ENCODE assay signal across 39 cellular contexts in genomic region chr3:127235706-127236105, GRCh38. TPM values are rescaled to one million over a fixed set of nuclear protein-coding genes. Genes with fewer than 3 reads are reported as not detected.
"Had no signal": no experiment of that assay in that cellular context is flagged by ENCODE, and none has a peak within 500 bp of the region (broad histone marks: within the 10 kb centered on the region; RNA-seq: fewer than 3 reads in every experiment).

No MANE protein-coding gene starts in this region.

- DNase-seq: activated effector memory CD4-positive, alpha-beta T cell treated with anti-CD3 and anti-CD28 coated beads, Interleukin-2, amount 50 U/mL, for 16 hours; activated effector memory CD4-positive, alpha-beta T cell treated with Interleukin-2 at 50 U/mL for 16 hours; activated gamma-delta T cell; activated gamma-delta T cell treated with Interleukin-2 at 50 U/mL for 16 hours; activated naive CD4-positive, alpha-beta T cell; activated naive CD4-positive, alpha-beta T cell treated with anti-CD3 and anti-CD28 coated beads for 36 hours; activated naive CD4-positive, alpha-beta T cell treated with anti-CD3 and anti-CD28 coated beads, Interleukin-2, amount 10 ng/mL, durations not matched to agents 7 days and 5 days; activated naive CD4-positive, alpha-beta T cell treated with anti-CD3 and anti-CD28 coated beads, Interleukin-2, amount 50 U/mL, for 16 hours; activated naive CD4-positive, alpha-beta T cell treated with Interleukin-2 at 50 U/mL for 16 hours; activated naive CD8-positive, alpha-beta T cell treated with anti-CD3 and anti-CD28 coated beads for 36 hours; activated naive CD8-positive, alpha-beta T cell treated with anti-CD3 and anti-CD28 coated beads, Interleukin-2, amount 10 ng/mL, durations not matched to agents 7 days and 5 days; activated naive CD8-positive, alpha-beta T cell treated with anti-CD3 and anti-CD28 coated beads, Interleukin-2, amount 50 U/mL, for 24 hours; activated T-cell treated with anti-CD3 and anti-CD28 coated beads, Interleukin-2, amount 50 U/mL, for 1 hour; activated T-cell treated with anti-CD3 and anti-CD28 coated beads, Interleukin-2, amount 50 U/mL, for 24 hours; activated T-cell treated with anti-CD3 and anti-CD28 coated beads, Interleukin-2, amount 50 U/mL, for 4 hours; activated T-cell treated with anti-CD3 and anti-CD28 coated beads, Interleukin-2, amount 50 U/mL, for 48 hours; activated T-cell treated with anti-CD3 and anti-CD28 coated beads, Interleukin-2, amount 50 U/mL, for 72 hours; adrenal gland; amniotic stem cell; amygdala; anterior cingulate cortex; aorta; body of pancreas; brain microvascular endothelial cell; caudate nucleus; central memory CD4-positive, alpha-beta T cell; cerebellar nuclear complex had no signal

- H3K4me3 ChIP-seq: adrenal gland, ascending aorta, body of pancreas, breast epithelium, cardiac muscle cell had no signal

- H3K4me1 ChIP-seq: adrenal gland, ascending aorta, body of pancreas, breast epithelium had no signal

- H3K36me3 ChIP-seq: adrenal gland, ascending aorta, brain microvascular endothelial cell, breast epithelium, cardiac muscle cell had no signal

- H3K27ac ChIP-seq: adrenal gland, ascending aorta, body of pancreas, brain microvascular endothelial cell, breast epithelium, cardiac muscle cell had no signal

- H3K27me3 ChIP-seq: ascending aorta, body of pancreas, brain microvascular endothelial cell, cardiac muscle cell had no signal

- H3K9me3 ChIP-seq: adrenal gland, ascending aorta, body of pancreas had no signal

RNA-seq across cellular contexts. Expression of gene PRR23E, which starts 42.8 kb away (rescaled TPM):
- total RNA-seq: activated naive CD4-positive, alpha-beta T cell treated with anti-CD3 and anti-CD28 coated beads for 36 hours; activated naive CD4-positive, alpha-beta T cell treated with anti-CD3 and anti-CD28 coated beads, Interleukin-2, amount 50 U/mL, for 72 hours; activated naive CD8-positive, alpha-beta T cell treated with anti-CD3 and anti-CD28 coated beads for 36 hours; activated naive CD8-positive, alpha-beta T cell treated with anti-CD3 and anti-CD28 coated beads, Interleukin-2, amount 10 ng/mL, durations not matched to agents 7 days and 5 days; activated T-cell treated with anti-CD3 and anti-CD28 coated beads, Interleukin-2, amount 50 U/mL, for 4 hours; activated T-cell treated with anti-CD3 and anti-CD28 coated beads, Interleukin-2, amount 50 U/mL, for 72 hours; activated T-helper 1 cell treated with anti-CD3 and anti-CD28 coated beads, Interleukin-12 subunit alpha, Interleukin-12 subunit beta, Interleukin-2, Interleukin-4 antibody, amounts not matched to agents 30 ng/mL and 10 ng/mL and 1 ng/mL, durations not matched to agents 14 hours and 24 hours and 36 hours; activated T-helper 17 cell treated with anti-CD3 and anti-CD28 coated beads, Interleukin-2, amount 50 U/mL, for 72 hours; activated T-helper 2 cell treated with anti-CD3 and anti-CD28 coated beads, Interferon-gamma antibody, Interleukin-2, Interleukin-4, amounts not matched to agents 10 μg/mL and 5 μg/mL and 100 μg/mL, durations not matched to agents 14 hours and 24 hours and 36 hours; adrenal gland; aorta; ascending aorta; astrocyte; body of pancreas; breast epithelium; bronchial epithelial cell; cardiac muscle cell; cardiac septum; cerebellum; chondrocyte had no signal

RNA-seq across cellular contexts. Expression of gene PRR20G, which starts 52.1 kb away (rescaled TPM):
- total RNA-seq: activated naive CD4-positive, alpha-beta T cell treated with anti-CD3 and anti-CD28 coated beads for 36 hours; activated naive CD4-positive, alpha-beta T cell treated with anti-CD3 and anti-CD28 coated beads, Interleukin-2, amount 50 U/mL, for 72 hours; activated naive CD8-positive, alpha-beta T cell treated with anti-CD3 and anti-CD28 coated beads for 36 hours; activated naive CD8-positive, alpha-beta T cell treated with anti-CD3 and anti-CD28 coated beads, Interleukin-2, amount 10 ng/mL, durations not matched to agents 7 days and 5 days; activated T-cell treated with anti-CD3 and anti-CD28 coated beads, Interleukin-2, amount 50 U/mL, for 4 hours; activated T-cell treated with anti-CD3 and anti-CD28 coated beads, Interleukin-2, amount 50 U/mL, for 72 hours; activated T-helper 1 cell treated with anti-CD3 and anti-CD28 coated beads, Interleukin-12 subunit alpha, Interleukin-12 subunit beta, Interleukin-2, Interleukin-4 antibody, amounts not matched to agents 30 ng/mL and 10 ng/mL and 1 ng/mL, durations not matched to agents 14 hours and 24 hours and 36 hours; activated T-helper 17 cell treated with anti-CD3 and anti-CD28 coated beads, Interleukin-2, amount 50 U/mL, for 72 hours; activated T-helper 2 cell treated with anti-CD3 and anti-CD28 coated beads, Interferon-gamma antibody, Interleukin-2, Interleukin-4, amounts not matched to agents 10 μg/mL and 5 μg/mL and 100 μg/mL, durations not matched to agents 14 hours and 24 hours and 36 hours; adrenal gland; aorta; ascending aorta; astrocyte; body of pancreas; breast epithelium; bronchial epithelial cell; cardiac muscle cell; cardiac septum; cerebellum; chondrocyte had no signal
